ENCODE assay signal across 11 cellular contexts in the genomic region with DNA sequence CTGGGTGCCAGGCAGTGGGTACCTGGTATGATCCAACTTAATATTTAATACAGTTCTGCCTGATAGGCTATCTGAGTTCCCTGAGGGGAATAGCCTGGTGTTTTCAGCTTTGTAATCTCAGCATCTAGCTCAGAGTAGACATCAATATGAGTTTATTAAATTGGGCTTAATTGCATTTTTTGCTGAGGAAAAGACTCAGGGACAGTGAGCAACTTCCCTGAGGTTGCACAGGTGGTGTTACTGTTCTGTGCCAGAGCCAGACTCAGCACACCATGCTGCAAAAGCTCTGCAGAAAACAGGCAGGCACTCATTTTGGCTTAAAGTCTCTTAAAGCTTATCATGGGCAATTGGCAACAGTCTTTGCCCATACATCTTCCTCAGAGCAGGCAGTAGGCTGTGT.
DNase-seq lines count a peak whose midpoint lies in the region; ATAC-seq and TF ChIP-seq lines count a peak whose summit lies in the region.
"Had no signal": no experiment of that assay in that cellular context is flagged by ENCODE, and none has a peak within 500 bp of the region (broad histone marks: within the 10 kb centered on the region; RNA-seq: fewer than 3 reads in every experiment).

No MANE protein-coding gene starts in this region.

- H3K9me3 ChIP-seq in Panc1 (ENCODE audit: control insufficient read depth, insufficient read depth, low read depth, low read length) (no peaks in the 10 kb centered on the region), esophagus (ENCODE audit: control insufficient read depth in 2 of 2, insufficient read depth in 1 of 2, low read depth in 1 of 2, low read length in 1 of 2) (no peaks in the 10 kb centered on the region), muscle layer of colon (ENCODE audit: low read length) (no peaks in the 10 kb centered on the region), tibial nerve (no peaks in the 10 kb centered on the region)

- H3K4me1 ChIP-seq in Panc1 (ENCODE audit: control insufficient read depth, insufficient read depth, low read length) (peaks cover 24% of the 10 kb centered on the region), esophagus (ENCODE audit: control insufficient read depth in 2 of 2, insufficient read depth in 2 of 2, low read length in 1 of 2) (peaks cover 3 to 4% of the 10 kb centered on the region in 2 donors), muscle layer of colon (ENCODE audit: insufficient read depth, low read length) (peaks cover 15% of the 10 kb centered on the region), tibial nerve (peaks cover 0 to 25% (median 3%) of the 10 kb centered on the region in 4 donors)

- H3K27ac ChIP-seq in Panc1 (ENCODE audit: low read length) (peak overlapping the region; percentile 58), esophagus (ENCODE audit: low read depth in 2 of 2, low read length in 1 of 2) (peak overlapping the region; percentile 44 to 79), muscle layer of colon (ENCODE audit: low read depth, low read length) (peak overlapping the region; percentile 45), tibial nerve (peak overlapping the region; percentile 1 to 81 (median 62))

- H3K4me3 ChIP-seq in Panc1 (ENCODE audit: low read depth in 2 of 2, low read length in 2 of 2) (no peak overlapping the region), esophagus (ENCODE audit: low read depth in 1 of 2, low read length in 2 of 2) (no peak overlapping the region), muscle layer of colon (ENCODE audit: low read depth in 1 of 2, low read length in 2 of 2) (peak overlapping the region in 1 of 2 donors; percentile 15), tibial nerve (no peak overlapping the region)
- H3K4me3 ChIP-seq: lung had no signal

- no peak for DNase-seq in Panc1 (ENCODE audit: low read depth, low spot score)
- no peak for DNase-seq in tibial nerve (ENCODE audit: low spot score in 2 of 2)
- no peak for DNase-seq in left lobe of liver (ENCODE audit: low spot score)
- DNase-seq in retina, result no peak
- no peak for DNase-seq in KG1 (lab: John Stamatoyannopoulos, UW)
- DNase-seq: activated B cell treated with CpG ODN at 0.5 μM for 24 hours; central memory CD4-positive, alpha-beta T cell had no signal

- POLR2A ChIA-PET in Panc1 (lab: Charles Lee), result no interaction called here

- no peak for TF ChIP-seq POLR2A in tibial nerve (IDR thresholded peaks at IDR 0.05)

- no peak for TF ChIP-seq EP300 in tibial nerve (IDR thresholded peaks at IDR 0.05)

- ATAC-seq in Panc1 (peak; percentile 12; the same call in 1 of the 2 replicates), left lobe of liver (no peak)
- ATAC-seq: HCT116 had no signal

- TF ChIP-seq CTCF in Panc1 (IDR thresholded peaks at IDR 0.05) (no peak), tibial nerve (IDR thresholded peaks at IDR 0.05) (no peak)

- H3K36me3 ChIP-seq in Panc1 (ENCODE audit: control insufficient read depth, insufficient read depth, low read length) (no peaks in the 10 kb centered on the region), esophagus (ENCODE audit: control insufficient read depth in 2 of 2, insufficient read depth in 2 of 2, low read length in 1 of 2) (no peaks in the 10 kb centered on the region), muscle layer of colon (ENCODE audit: insufficient read depth, low read length) (no peaks in the 10 kb centered on the region), tibial nerve (no peaks in the 10 kb centered on the region)

- intact Hi-C loops in Panc1 (cut with micrococcal nuclease; ENCODE audit: unreplicated experiment), result no loop called here

- no TSS peak for BruUV-seq in Panc1 (replicated peaks; lab: Mats Ljungman, UMichigan)

- H3K27me3 ChIP-seq in Panc1 (ENCODE audit: control insufficient read depth, insufficient read depth, low read length) (no peaks in the 10 kb centered on the region), esophagus (ENCODE audit: control insufficient read depth in 1 of 2, insufficient read depth in 2 of 2, low read length in 2 of 2) (no peaks in the 10 kb centered on the region), muscle layer of colon (ENCODE audit: control insufficient read depth in 1 of 2, insufficient read depth in 2 of 2, low read length in 2 of 2) (no peaks in the 10 kb centered on the region), tibial nerve (no peaks in the 10 kb centered on the region)

- in situ Hi-C loops in Panc1 (cut with HindIII; ENCODE audit: low pct_unique_long_range_greater_than_20kb, low sequenced_read_pairs), result no loop called here

- H3K9ac ChIP-seq in muscle layer of colon (ENCODE audit: low read length), result no peak overlapping the region

- CTCF ChIA-PET in Panc1 (lab: Charles Lee), result no interaction called here
